In genomic region chr1:13759072-13759471, GRCh38 we compare ENCODE assay signal across 15 cellular contexts. TPM values are rescaled to one million over a fixed set of nuclear protein-coding genes. Genes with fewer than 3 reads are reported as not detected.
A peak's percentile ranks its signal among the peaks of the same experiment; 100 is the strongest.
DNase-seq lines count a peak whose midpoint lies in the region; ATAC-seq and TF ChIP-seq lines count a peak whose summit lies in the region.
"Had no signal": no experiment of that assay in that cellular context is flagged by ENCODE, and none has a peak within 500 bp of the region (broad histone marks: within the 10 kb centered on the region; RNA-seq: fewer than 3 reads in every experiment).

No MANE protein-coding gene starts in this region.

- peak overlapping the region; percentile 40 for H3K4me2 ChIP-seq in SU-DHL-6 (ENCODE audit: low read depth, low read length, poor library complexity, severe bottlenecking)

- H3K27ac Mint-ChIP-seq in activated T-cell treated with anti-CD3 and anti-CD28 coated beads, Interleukin-2, amount 50 U/mL, for 72 hours: peak overlapping the region; percentile 72
- H3K27ac Mint-ChIP-seq: activated CD4-positive, alpha-beta T cell treated with anti-CD3 and anti-CD28 coated beads, Interleukin-2, amount 10 ng/mL, durations not matched to agents 7 days and 5 days; stimulated activated effector memory CD8-positive, alpha-beta T cell treated with anti-CD3 and anti-CD28 coated beads, Interleukin-12 subunit alpha, Interleukin-12 subunit beta, amount 100 ng/mL, for 72 hours had no signal

- H3K9ac ChIP-seq in SU-DHL-6 (ENCODE audit: low read length): no peak overlapping the region

- H3K79me2 ChIP-seq in SU-DHL-6 (ENCODE audit: insufficient read depth, low read length): peaks cover 100% of the 10 kb centered on the region

- TF ChIP-seq EP300 in suprapubic skin (IDR thresholded peaks at IDR 0.05): no peak

- peaks cover 82% of the 10 kb centered on the region for H4K20me1 ChIP-seq in SU-DHL-6 (ENCODE audit: low read depth, low read length)

- H2AFZ ChIP-seq in SU-DHL-6 (ENCODE audit: low read depth, low read length, severe bottlenecking): no peak overlapping the region

- no peak for DNase-seq in activated T-cell treated with anti-CD3 and anti-CD28 coated beads, Interleukin-2, amount 50 U/mL, for 72 hours
- no peak for DNase-seq in activated T-cell treated with anti-CD3 and anti-CD28 coated beads, Interleukin-2, amount 50 U/mL, for 1 hour
- DNase-seq in kidney tubule cell (ENCODE audit: low spot score) (peak; percentile 58), suprapubic skin (ENCODE audit: low spot score in 2 of 2) (no peak), NCI-H1092 treated with DMSO at 0.1 percent for 48 hours (lab: John Stamatoyannopoulos, UW) (no peak)
- DNase-seq: ACHN; activated CD4-positive, alpha-beta T cell treated with anti-CD3 and anti-CD28 coated beads, Interleukin-2, amount 10 ng/mL, durations not matched to agents 7 days and 5 days; activated naive CD4-positive, alpha-beta T cell treated with anti-CD3 and anti-CD28 coated beads, Interleukin-2, amount 50 U/mL, for 16 hours; dermis blood vessel endothelial cell; hippocampal formation; NCI-H524 had no signal

- no peak for TF ChIP-seq CTCF in SU-DHL-6 (IDR thresholded peaks at IDR 0.05; ENCODE audit: insufficient read depth, low read length, poor library complexity, severe bottlenecking)
- TF ChIP-seq CTCF in suprapubic skin (IDR thresholded peaks at IDR 0.05): no peak

- no peaks in the 10 kb centered on the region for H3K9me3 ChIP-seq in SU-DHL-6 (ENCODE audit: insufficient read depth, low read length)
- no peaks in the 10 kb centered on the region for H3K9me3 ChIP-seq in suprapubic skin

- TF ChIP-seq POLR2A in suprapubic skin (IDR thresholded peaks at IDR 0.05): no peak

- H3K36me3 ChIP-seq in SU-DHL-6 (ENCODE audit: low read length) (peaks cover 4% of the 10 kb centered on the region; the same call in 1 of the 2 replicates), suprapubic skin (peaks cover 6% of the 10 kb centered on the region)

- H3K36me3 Mint-ChIP-seq in activated T-cell treated with anti-CD3 and anti-CD28 coated beads, Interleukin-2, amount 50 U/mL, for 72 hours (ENCODE audit: insufficient read depth in 2 of 2): peaks cover 3 to 6% of the 10 kb centered on the region in 2 donors

- no peaks in the 10 kb centered on the region for H3K9me3 Mint-ChIP-seq in activated T-cell treated with anti-CD3 and anti-CD28 coated beads, Interleukin-2, amount 50 U/mL, for 72 hours
- H3K9me3 Mint-ChIP-seq: activated CD4-positive, alpha-beta T cell treated with anti-CD3 and anti-CD28 coated beads, Interleukin-2, amount 10 ng/mL, durations not matched to agents 7 days and 5 days; stimulated activated effector memory CD8-positive, alpha-beta T cell treated with anti-CD3 and anti-CD28 coated beads, Interleukin-12 subunit alpha, Interleukin-12 subunit beta, amount 100 ng/mL, for 72 hours had no signal

- H3K4me3 ChIP-seq in SU-DHL-6 (ENCODE audit: insufficient read depth, low read length, poor library complexity, severe bottlenecking): no peak overlapping the region
- H3K4me3 ChIP-seq in suprapubic skin: no peak overlapping the region

- peaks cover 9% of the 10 kb centered on the region; the same call in 1 of the 2 replicates for H3F3A ChIP-seq in SU-DHL-6 (ENCODE audit: insufficient read depth)

- H3K27ac ChIP-seq in SU-DHL-6 (ENCODE audit: low read depth, low read length) (peak overlapping the region; percentile 6; the same call in 1 of the 2 replicates), suprapubic skin (peak overlapping the region; percentile 60)

- ATAC-seq in activated T-cell treated with anti-CD3 and anti-CD28 coated beads, Interleukin-2, amount 50 U/mL, for 72 hours (replicated peaks in 1 of 2): no peak
- ATAC-seq in GM21447 (IDR thresholded peaks at IDR 0.05; ENCODE audit: unreplicated experiment): no peak
- ATAC-seq in GM21576 (IDR thresholded peaks at IDR 0.05; ENCODE audit: unreplicated experiment): no peak
- ATAC-seq: stimulated activated effector memory CD8-positive, alpha-beta T cell treated with anti-CD3 and anti-CD28 coated beads, Interleukin-12 subunit alpha, Interleukin-12 subunit beta, amount 100 ng/mL, for 72 hours had no signal

- no peaks in the 10 kb centered on the region for H3K27me3 ChIP-seq in SU-DHL-6 (ENCODE audit: low read length)
- H3K27me3 ChIP-seq in suprapubic skin: no peaks in the 10 kb centered on the region

- 42% methylated on average over 4 of the region's 4 CpGs for WGBS in suprapubic skin

- peaks cover 76% of the 10 kb centered on the region for H3K4me1 ChIP-seq in suprapubic skin

- no peaks in the 10 kb centered on the region for H3K27me3 Mint-ChIP-seq in activated T-cell treated with anti-CD3 and anti-CD28 coated beads, Interleukin-2, amount 50 U/mL, for 72 hours (ENCODE audit: low read depth)
- H3K27me3 Mint-ChIP-seq: activated CD4-positive, alpha-beta T cell treated with anti-CD3 and anti-CD28 coated beads, Interleukin-2, amount 10 ng/mL, durations not matched to agents 7 days and 5 days had no signal

- peak overlapping the region in 1 of 2 donors; percentile 47 for H3K4me3 Mint-ChIP-seq in activated T-cell treated with anti-CD3 and anti-CD28 coated beads, Interleukin-2, amount 50 U/mL, for 72 hours
- H3K4me3 Mint-ChIP-seq: activated CD4-positive, alpha-beta T cell treated with anti-CD3 and anti-CD28 coated beads, Interleukin-2, amount 10 ng/mL, durations not matched to agents 7 days and 5 days; stimulated activated effector memory CD8-positive, alpha-beta T cell treated with anti-CD3 and anti-CD28 coated beads, Interleukin-12 subunit alpha, Interleukin-12 subunit beta, amount 100 ng/mL, for 72 hours had no signal

- H3K9me2 ChIP-seq in SU-DHL-6 (replicated peaks; ENCODE audit: insufficient read depth, low read length): no peaks in the 10 kb centered on the region

- H3K4me1 Mint-ChIP-seq in activated T-cell treated with anti-CD3 and anti-CD28 coated beads, Interleukin-2, amount 50 U/mL, for 72 hours (ENCODE audit: low read depth): peaks cover 81% of the 10 kb centered on the region

RNA-seq across cellular contexts. Expression of gene PRDM2, which starts 59.1 kb away (rescaled TPM):
- total RNA-seq in activated T-cell treated with anti-CD3 and anti-CD28 coated beads, Interleukin-2, amount 50 U/mL, for 72 hours: 10 to 100 TPM; 61.9 to 65.8 TPM
- 10 to 100 TPM; 54.4 to 99.1 (median 63.1) TPM for total RNA-seq in suprapubic skin
